25 cellular contexts compared by ENCODE assay signal in genomic region chr9:89883401-89884341, GRCh38.
DNase-seq lines count a peak whose midpoint lies in the region; ATAC-seq and TF ChIP-seq lines count a peak whose summit lies in the region.
"Had no signal": no experiment of that assay in that cellular context is flagged by ENCODE, and none has a peak within 500 bp of the region (broad histone marks: within the 10 kb centered on the region; RNA-seq: fewer than 3 reads in every experiment).

No MANE protein-coding gene starts in this region.

- H3K9me3 Mint-ChIP-seq in activated CD8-positive, alpha-beta T cell treated with anti-CD3 and anti-CD28 coated beads, Interleukin-2, amount 10 ng/mL, durations not matched to agents 7 days and 5 days (ENCODE audit: insufficient read depth) = no peaks in the 10 kb centered on the region
- no peaks in the 10 kb centered on the region for H3K9me3 Mint-ChIP-seq in activated CD8-positive, alpha-beta T cell treated with anti-CD3 and anti-CD28 coated beads for 36 hours
- no peaks in the 10 kb centered on the region for H3K9me3 Mint-ChIP-seq in endodermal cell
- no peaks in the 10 kb centered on the region for H3K9me3 Mint-ChIP-seq in CD8-positive, alpha-beta memory T cell
- no peaks in the 10 kb centered on the region for H3K9me3 Mint-ChIP-seq in activated T-helper 1 cell treated with anti-CD3 and anti-CD28 coated beads, Interleukin-12 subunit alpha, Interleukin-12 subunit beta, Interleukin-2, Interleukin-4 antibody, amounts not matched to agents 30 ng/mL and 10 ng/mL and 1 ng/mL, durations not matched to agents 14 hours and 24 hours and 36 hours
- H3K9me3 Mint-ChIP-seq: activated naive CD8-positive, alpha-beta T cell treated with anti-CD3 and anti-CD28 coated beads for 36 hours; activated T-helper 2 cell treated with anti-CD3 and anti-CD28 coated beads, Interferon-gamma antibody, Interleukin-2, Interleukin-4, amounts not matched to agents 10 μg/mL and 5 μg/mL and 100 μg/mL, durations not matched to agents 14 hours and 24 hours and 36 hours; CD8-positive, alpha-beta T cell; central memory CD8-positive, alpha-beta T cell; nephron had no signal

- H3K9me3 ChIP-seq in endodermal cell (ENCODE audit: control insufficient read depth, low read length) = no peaks in the 10 kb centered on the region
- no peaks in the 10 kb centered on the region for H3K9me3 ChIP-seq in stomach
- H3K9me3 ChIP-seq in CD8-positive, alpha-beta memory T cell (ENCODE audit: low read length) = no peaks in the 10 kb centered on the region
- H3K9me3 ChIP-seq: ascending aorta, SJSA1 had no signal

- WGBS in endodermal cell (ENCODE audit: insufficient coverage in 1 of 2, insufficient read length in 1 of 2), 2 experiments = 90 to 98% methylated on average over 10 to 12 of the region's 12 CpGs
- WGBS in stomach, 5 donors = 90 to 95% (median 94%) methylated on average over 7 to 12 of the region's 12 CpGs

- H3K27ac ChIP-seq in endodermal cell (ENCODE audit: low read depth, low read length) = no peak overlapping the region
- H3K27ac ChIP-seq in stomach = no peak overlapping the region
- H3K27ac ChIP-seq in CD8-positive, alpha-beta memory T cell (ENCODE audit: low read depth, low read length) = no peak overlapping the region
- H3K27ac ChIP-seq: ascending aorta, parathyroid adenoma, SJSA1 had no signal

- peak; percentile 14 for DNase-seq in activated CD8-positive, alpha-beta T cell treated with anti-CD3 and anti-CD28 coated beads, Interleukin-2, amount 10 ng/mL, durations not matched to agents 7 days and 5 days
- no peak for DNase-seq in activated CD8-positive, alpha-beta T cell treated with anti-CD3 and anti-CD28 coated beads for 36 hours
- DNase-seq in endodermal cell (peak; percentile 40), mucosa of gallbladder (ENCODE audit: low spot score) (peak; percentile 8), stomach (peak; percentile 11), cerebellum (ENCODE audit: low spot score) (no peak)
- no peak for DNase-seq in CD8-positive, alpha-beta memory T cell
- no peak for DNase-seq in activated T-helper 1 cell treated with anti-CD3 and anti-CD28 coated beads, Interleukin-12 subunit alpha, Interleukin-12 subunit beta, Interleukin-2, Interleukin-4 antibody, amounts not matched to agents 30 ng/mL and 10 ng/mL and 1 ng/mL, durations not matched to agents 14 hours and 24 hours and 36 hours (ENCODE audit: low spot score)
- DNase-seq: activated naive CD8-positive, alpha-beta T cell treated with anti-CD3 and anti-CD28 coated beads for 36 hours; DMS53; GDM1; GOT3; KG1; left colon; midbrain; NCI-H2171; NCI-H524 treated with DMSO at 0.1 percent for 48 hours had no signal

- H3K4me3 ChIP-seq in endodermal cell (ENCODE audit: low read length) = no peak overlapping the region
- no peak overlapping the region for H3K4me3 ChIP-seq in stomach
- H3K4me3 ChIP-seq in CD8-positive, alpha-beta memory T cell (ENCODE audit: low read length) = no peak overlapping the region
- H3K4me3 ChIP-seq: ascending aorta, SJSA1 had no signal

- peaks cover 2% of the 10 kb centered on the region for H3K27me3 Mint-ChIP-seq in activated CD8-positive, alpha-beta T cell treated with anti-CD3 and anti-CD28 coated beads, Interleukin-2, amount 10 ng/mL, durations not matched to agents 7 days and 5 days (ENCODE audit: low read depth)
- no peaks in the 10 kb centered on the region for H3K27me3 Mint-ChIP-seq in activated CD8-positive, alpha-beta T cell treated with anti-CD3 and anti-CD28 coated beads for 36 hours
- no peaks in the 10 kb centered on the region for H3K27me3 Mint-ChIP-seq in endodermal cell (ENCODE audit: insufficient read depth)
- H3K27me3 Mint-ChIP-seq in CD8-positive, alpha-beta memory T cell = peaks cover 0 to 1% of the 10 kb centered on the region in 2 donors
- no peaks in the 10 kb centered on the region for H3K27me3 Mint-ChIP-seq in activated T-helper 1 cell treated with anti-CD3 and anti-CD28 coated beads, Interleukin-12 subunit alpha, Interleukin-12 subunit beta, Interleukin-2, Interleukin-4 antibody, amounts not matched to agents 30 ng/mL and 10 ng/mL and 1 ng/mL, durations not matched to agents 14 hours and 24 hours and 36 hours (ENCODE audit: insufficient read depth)
- H3K27me3 Mint-ChIP-seq: activated naive CD8-positive, alpha-beta T cell treated with anti-CD3 and anti-CD28 coated beads for 36 hours; central memory CD8-positive, alpha-beta T cell had no signal

- no peak for TF ChIP-seq POLR2A in stomach (IDR thresholded peaks at IDR 0.05)

- intact Hi-C loops in activated CD8-positive, alpha-beta T cell treated with anti-CD3 and anti-CD28 coated beads for 36 hours (cut with micrococcal nuclease) = no loop called here
- intact Hi-C loops in stomach (cut with DNase I; ENCODE audit: low total_unique reads) = no loop called here
- intact Hi-C loops in activated T-helper 1 cell treated with anti-CD3 and anti-CD28 coated beads, Interleukin-12 subunit alpha, Interleukin-12 subunit beta, Interleukin-2, Interleukin-4 antibody, amounts not matched to agents 30 ng/mL and 10 ng/mL and 1 ng/mL, durations not matched to agents 14 hours and 24 hours and 36 hours (cut with micrococcal nuclease) = no loop called here

- CTCF ChIA-PET in activated CD8-positive, alpha-beta T cell treated with anti-CD3 and anti-CD28 coated beads, Interleukin-2, amount 10 ng/mL, durations not matched to agents 7 days and 5 days (lab: Charles Lee) = interaction anchor here (1.0 kb wide), 2 partner anchors 281 to 285 kb away, joined by 3 to 4 read pairs; no protein-coding TSS in a partner anchor
- CTCF ChIA-PET in activated CD8-positive, alpha-beta T cell treated with anti-CD3 and anti-CD28 coated beads for 36 hours (lab: Charles Lee) = interaction anchor here (0.8 kb wide), 1 partner anchor 282 kb away, joined by 3 read pairs; no protein-coding TSS in a partner anchor
- CTCF ChIA-PET in CD8-positive, alpha-beta memory T cell (lab: Charles Lee) = no interaction called here

- H3K4me3 Mint-ChIP-seq in activated CD8-positive, alpha-beta T cell treated with anti-CD3 and anti-CD28 coated beads, Interleukin-2, amount 10 ng/mL, durations not matched to agents 7 days and 5 days = no peak overlapping the region
- no peak overlapping the region for H3K4me3 Mint-ChIP-seq in activated CD8-positive, alpha-beta T cell treated with anti-CD3 and anti-CD28 coated beads for 36 hours
- H3K4me3 Mint-ChIP-seq in endodermal cell = no peak overlapping the region
- H3K4me3 Mint-ChIP-seq in CD8-positive, alpha-beta memory T cell = no peak overlapping the region
- no peak overlapping the region for H3K4me3 Mint-ChIP-seq in activated T-helper 1 cell treated with anti-CD3 and anti-CD28 coated beads, Interleukin-12 subunit alpha, Interleukin-12 subunit beta, Interleukin-2, Interleukin-4 antibody, amounts not matched to agents 30 ng/mL and 10 ng/mL and 1 ng/mL, durations not matched to agents 14 hours and 24 hours and 36 hours
- H3K4me3 Mint-ChIP-seq: activated naive CD8-positive, alpha-beta T cell treated with anti-CD3 and anti-CD28 coated beads for 36 hours; CD8-positive, alpha-beta T cell; central memory CD8-positive, alpha-beta T cell; nephron had no signal

- no peak for TF ChIP-seq EP300 in stomach (IDR thresholded peaks at IDR 0.05)

- ATAC-seq in activated CD8-positive, alpha-beta T cell treated with anti-CD3 and anti-CD28 coated beads, Interleukin-2, amount 10 ng/mL, durations not matched to agents 7 days and 5 days = no peak
- ATAC-seq in activated CD8-positive, alpha-beta T cell treated with anti-CD3 and anti-CD28 coated beads for 36 hours = no peak
- ATAC-seq: CD8-positive, alpha-beta T cell; left colon; Panc1 had no signal

- no peaks in the 10 kb centered on the region for H3K27me3 ChIP-seq in endodermal cell (ENCODE audit: control insufficient read depth, insufficient read depth, low read length, poor library complexity, severe bottlenecking)
- H3K27me3 ChIP-seq in stomach = no peaks in the 10 kb centered on the region
- H3K27me3 ChIP-seq in CD8-positive, alpha-beta memory T cell (ENCODE audit: insufficient read depth, low read length, poor library complexity, severe bottlenecking) = no peaks in the 10 kb centered on the region
- H3K27me3 ChIP-seq: ascending aorta, SJSA1 had no signal

- H3K9ac ChIP-seq in endodermal cell (ENCODE audit: extremely low read depth, low read length, poor library complexity, severe bottlenecking) = no peak overlapping the region
- H3K9ac ChIP-seq: parathyroid adenoma had no signal

- H3K27ac Mint-ChIP-seq in activated CD8-positive, alpha-beta T cell treated with anti-CD3 and anti-CD28 coated beads, Interleukin-2, amount 10 ng/mL, durations not matched to agents 7 days and 5 days = no peak overlapping the region
- H3K27ac Mint-ChIP-seq in activated CD8-positive, alpha-beta T cell treated with anti-CD3 and anti-CD28 coated beads for 36 hours = no peak overlapping the region
- no peak overlapping the region for H3K27ac Mint-ChIP-seq in endodermal cell
- H3K27ac Mint-ChIP-seq in CD8-positive, alpha-beta memory T cell = no peak overlapping the region
- H3K27ac Mint-ChIP-seq in activated T-helper 1 cell treated with anti-CD3 and anti-CD28 coated beads, Interleukin-12 subunit alpha, Interleukin-12 subunit beta, Interleukin-2, Interleukin-4 antibody, amounts not matched to agents 30 ng/mL and 10 ng/mL and 1 ng/mL, durations not matched to agents 14 hours and 24 hours and 36 hours = no peak overlapping the region
- H3K27ac Mint-ChIP-seq: activated naive CD8-positive, alpha-beta T cell treated with anti-CD3 and anti-CD28 coated beads for 36 hours; activated T-helper 2 cell treated with anti-CD3 and anti-CD28 coated beads, Interferon-gamma antibody, Interleukin-2, Interleukin-4, amounts not matched to agents 10 μg/mL and 5 μg/mL and 100 μg/mL, durations not matched to agents 14 hours and 24 hours and 36 hours; CD8-positive, alpha-beta T cell; nephron had no signal

- H3K4me1 Mint-ChIP-seq in activated CD8-positive, alpha-beta T cell treated with anti-CD3 and anti-CD28 coated beads, Interleukin-2, amount 10 ng/mL, durations not matched to agents 7 days and 5 days (ENCODE audit: low read depth) = no peaks in the 10 kb centered on the region
- no peaks in the 10 kb centered on the region for H3K4me1 Mint-ChIP-seq in activated CD8-positive, alpha-beta T cell treated with anti-CD3 and anti-CD28 coated beads for 36 hours (ENCODE audit: low read depth)
- H3K4me1 Mint-ChIP-seq in endodermal cell = no peaks in the 10 kb centered on the region
- H3K4me1 Mint-ChIP-seq in CD8-positive, alpha-beta memory T cell = no peaks in the 10 kb centered on the region
- H3K4me1 Mint-ChIP-seq in activated T-helper 1 cell treated with anti-CD3 and anti-CD28 coated beads, Interleukin-12 subunit alpha, Interleukin-12 subunit beta, Interleukin-2, Interleukin-4 antibody, amounts not matched to agents 30 ng/mL and 10 ng/mL and 1 ng/mL, durations not matched to agents 14 hours and 24 hours and 36 hours (ENCODE audit: low read depth) = no peaks in the 10 kb centered on the region
- H3K4me1 Mint-ChIP-seq: activated naive CD8-positive, alpha-beta T cell treated with anti-CD3 and anti-CD28 coated beads for 36 hours; central memory CD8-positive, alpha-beta T cell had no signal

- H3K36me3 ChIP-seq in endodermal cell (ENCODE audit: control insufficient read depth, insufficient read depth, low read length) (no peaks in the 10 kb centered on the region), stomach (no peaks in the 10 kb centered on the region)
- no peaks in the 10 kb centered on the region for H3K36me3 ChIP-seq in CD8-positive, alpha-beta memory T cell (ENCODE audit: insufficient read depth, low read length)
- H3K36me3 ChIP-seq: ascending aorta, SJSA1 had no signal

- TF ChIP-seq CTCF in activated CD8-positive, alpha-beta T cell treated with anti-CD3 and anti-CD28 coated beads for 36 hours (IDR thresholded peaks at IDR 0.05) = no peak
- no peak for TF ChIP-seq CTCF in endodermal cell (conservative IDR thresholded peaks at IDR 0.05)
- TF ChIP-seq CTCF in stomach (IDR thresholded peaks at IDR 0.05) = no peak

- no peaks in the 10 kb centered on the region for H3K36me3 Mint-ChIP-seq in activated CD8-positive, alpha-beta T cell treated with anti-CD3 and anti-CD28 coated beads, Interleukin-2, amount 10 ng/mL, durations not matched to agents 7 days and 5 days (ENCODE audit: low read depth)
- no peaks in the 10 kb centered on the region for H3K36me3 Mint-ChIP-seq in activated CD8-positive, alpha-beta T cell treated with anti-CD3 and anti-CD28 coated beads for 36 hours (ENCODE audit: low read depth)
- H3K36me3 Mint-ChIP-seq in endodermal cell (ENCODE audit: low read depth) = no peaks in the 10 kb centered on the region
- no peaks in the 10 kb centered on the region for H3K36me3 Mint-ChIP-seq in CD8-positive, alpha-beta memory T cell
- H3K36me3 Mint-ChIP-seq in activated T-helper 1 cell treated with anti-CD3 and anti-CD28 coated beads, Interleukin-12 subunit alpha, Interleukin-12 subunit beta, Interleukin-2, Interleukin-4 antibody, amounts not matched to agents 30 ng/mL and 10 ng/mL and 1 ng/mL, durations not matched to agents 14 hours and 24 hours and 36 hours (ENCODE audit: low read depth) = no peaks in the 10 kb centered on the region
- H3K36me3 Mint-ChIP-seq: activated naive CD8-positive, alpha-beta T cell treated with anti-CD3 and anti-CD28 coated beads for 36 hours; CD8-positive, alpha-beta T cell had no signal

- POLR2A ChIA-PET in activated CD8-positive, alpha-beta T cell treated with anti-CD3 and anti-CD28 coated beads, Interleukin-2, amount 10 ng/mL, durations not matched to agents 7 days and 5 days (lab: Charles Lee) = no interaction called here
- POLR2A ChIA-PET in activated CD8-positive, alpha-beta T cell treated with anti-CD3 and anti-CD28 coated beads for 36 hours (lab: Charles Lee) = interaction anchor here (0.6 kb wide), 1 partner anchor 471 kb away, joined by 3 read pairs; no protein-coding TSS in a partner anchor
- POLR2A ChIA-PET in CD8-positive, alpha-beta memory T cell (lab: Charles Lee) = no interaction called here

- H3K4me1 ChIP-seq in endodermal cell (ENCODE audit: control insufficient read depth, insufficient read depth, low read length) (no peaks in the 10 kb centered on the region), stomach (peaks cover 5 to 24% (median 10%) of the 10 kb centered on the region in 4 donors)
- H3K4me1 ChIP-seq in CD8-positive, alpha-beta memory T cell (ENCODE audit: insufficient read depth, low read length) = no peaks in the 10 kb centered on the region
- H3K4me1 ChIP-seq: ascending aorta, SJSA1 had no signal

Comparison
In these comparisons a context has a peak if more than half of its experiments do, and no peak if none do; other contexts are left out.
1. DNase-seq: peak in activated CD8-positive, alpha-beta T cell treated with anti-CD3 and anti-CD28 coated beads, Interleukin-2, amount 10 ng/mL, durations not matched to agents 7 days and 5 days (single experiment), endodermal cell (single experiment), mucosa of gallbladder (single experiment) and stomach (single experiment); none in activated CD8-positive, alpha-beta T cell treated with anti-CD3 and anti-CD28 coated beads for 36 hours (single experiment), cerebellum (single experiment), CD8-positive, alpha-beta memory T cell (0 of 5) and activated T-helper 1 cell treated with anti-CD3 and anti-CD28 coated beads, Interleukin-12 subunit alpha, Interleukin-12 subunit beta, Interleukin-2, Interleukin-4 antibody, amounts not matched to agents 30 ng/mL and 10 ng/mL and 1 ng/mL, durations not matched to agents 14 hours and 24 hours and 36 hours (single experiment).